Comparison of ENCODE assay signal across 9 cellular contexts in genomic region chr14:89304972-89305703, GRCh38.
DNase-seq lines count a peak whose midpoint lies in the region; ATAC-seq and TF ChIP-seq lines count a peak whose summit lies in the region.
"Had no signal": no experiment of that assay in that cellular context is flagged by ENCODE, and none has a peak within 500 bp of the region (broad histone marks: within the 10 kb centered on the region; RNA-seq: fewer than 3 reads in every experiment).

No MANE protein-coding gene starts in this region.

- H4K20me1 ChIP-seq in BLaER1 treated with 17β-estradiol and CSF1 and Interleukin-3, amounts not matched to agents 10 nM and 100 nM: peaks cover 0 to 25% (median 7%) of the 10 kb centered on the region in 11 experiments; a peak in 7 of 22 replicates

- peaks cover 0 to 49% (median 19%) of the 10 kb centered on the region in 11 experiments; a peak in 15 of 22 replicates for H3K36me3 ChIP-seq in BLaER1 treated with 17β-estradiol and CSF1 and Interleukin-3, amounts not matched to agents 10 nM and 100 nM
- H3K36me3 ChIP-seq in SJSA1 (no peaks in the 10 kb centered on the region), rectal smooth muscle tissue (ENCODE audit: control insufficient read depth, insufficient read depth, low read length) (no peaks in the 10 kb centered on the region)
- H3K36me3 ChIP-seq: neutrophil had no signal

- peak overlapping the region; percentile 1 to 85 (median 67); a peak in 12 of 22 replicates for H3K9ac ChIP-seq in BLaER1 treated with 17β-estradiol and CSF1 and Interleukin-3, amounts not matched to agents 10 nM and 100 nM
- H3K9ac ChIP-seq in rectal smooth muscle tissue (ENCODE audit: low read length): no peak overlapping the region

- peak overlapping the region; percentile 79 to 96 (median 84) for H3K4me2 ChIP-seq in BLaER1 treated with 17β-estradiol and CSF1 and Interleukin-3, amounts not matched to agents 10 nM and 100 nM

- DNase-seq in SJSA1 (ENCODE audit: low read depth in 1 of 2, low spot score in 2 of 2) (peak in 1 of 2 experiments; percentile 31), fibroblast of mammary gland (ENCODE audit: low read depth) (peak; percentile 83), NCI-H82 treated with DMSO at 0.1 percent for 48 hours (lab: John Stamatoyannopoulos, UW; ENCODE audit: unreplicated experiment) (no peak)
- DNase-seq in effector CD8-positive, alpha-beta T cell (lab: John Stamatoyannopoulos, UW): no peak

- ATAC-seq in GM18870 (IDR thresholded peaks at IDR 0.05; ENCODE audit: unreplicated experiment) (peak; percentile 35), HG03097 (IDR thresholded peaks at IDR 0.05; ENCODE audit: low FRiP score, unreplicated experiment) (peak; percentile 41)

- H3K4me3 ChIP-seq in BLaER1 treated with 17β-estradiol and CSF1 and Interleukin-3, amounts not matched to agents 10 nM and 100 nM: no peak overlapping the region; a peak in 1 of 20 replicates
- no peak overlapping the region for H3K4me3 ChIP-seq in SJSA1
- no peak overlapping the region for H3K4me3 ChIP-seq in fibroblast of mammary gland (ENCODE audit: control insufficient read depth, low read depth, low read length)
- H3K4me3 ChIP-seq in rectal smooth muscle tissue (ENCODE audit: low read length): peak overlapping the region; percentile 10

- H3K27me3 ChIP-seq in BLaER1 treated with 17β-estradiol and CSF1 and Interleukin-3, amounts not matched to agents 10 nM and 100 nM: no peaks in the 10 kb centered on the region
- H3K27me3 ChIP-seq in SJSA1 (replicated peaks) (no peaks in the 10 kb centered on the region), rectal smooth muscle tissue (ENCODE audit: control insufficient read depth, insufficient read depth, low read length) (no peaks in the 10 kb centered on the region)
- H3K27me3 ChIP-seq: neutrophil had no signal

- TF ChIP-seq CTCF in fibroblast of mammary gland (conservative IDR thresholded peaks at IDR 0.05; ENCODE audit: control insufficient read depth, insufficient read depth, low read depth, low read length): no peak

- peaks cover 0 to 6% (median 0%) of the 10 kb centered on the region in 11 experiments; a peak in 1 of 22 replicates for H3K9me3 ChIP-seq in BLaER1 treated with 17β-estradiol and CSF1 and Interleukin-3, amounts not matched to agents 10 nM and 100 nM (replicated peaks in 1 of 11)
- no peaks in the 10 kb centered on the region for H3K9me3 ChIP-seq in SJSA1 (replicated peaks)
- H3K9me3 ChIP-seq: neutrophil had no signal

- H3K4me1 ChIP-seq in BLaER1 treated with 17β-estradiol and CSF1 and Interleukin-3, amounts not matched to agents 10 nM and 100 nM: peaks cover 62 to 90% (median 73%) of the 10 kb centered on the region in 10 experiments
- H3K4me1 ChIP-seq in SJSA1 (replicated peaks) (peaks cover 43% of the 10 kb centered on the region), rectal smooth muscle tissue (ENCODE audit: control insufficient read depth, insufficient read depth, low read length) (peaks cover 32% of the 10 kb centered on the region)

- H3K27ac ChIP-seq in BLaER1 treated with 17β-estradiol and CSF1 and Interleukin-3, amounts not matched to agents 10 nM and 100 nM: peak overlapping the region; percentile 23 to 94 (median 80); a peak in 21 of 22 replicates
- H3K27ac ChIP-seq in SJSA1: peak overlapping the region; percentile 90
- H3K27ac ChIP-seq in rectal smooth muscle tissue (ENCODE audit: low read depth, low read length): peak overlapping the region; percentile 81
